In the genomic region with DNA sequence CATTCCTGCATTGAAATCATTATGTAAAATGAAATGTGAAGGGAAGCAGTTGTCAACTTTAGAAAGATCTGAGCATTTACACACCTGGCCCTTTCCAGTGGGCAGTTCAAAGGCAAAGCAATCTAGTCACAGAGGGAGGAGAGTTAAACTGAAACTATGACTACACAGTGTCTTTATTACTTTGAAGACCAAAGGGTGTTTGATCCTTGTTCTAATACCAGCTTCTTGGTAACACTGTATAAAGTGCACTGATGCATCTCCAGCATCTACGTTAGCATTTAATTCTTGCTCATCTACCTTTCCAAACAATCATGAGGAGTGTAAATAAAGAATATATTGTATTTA, we compare ENCODE assay signal across 18 cellular contexts.
DNase-seq lines count a peak whose midpoint lies in the region; ATAC-seq, FAIRE-seq and TF ChIP-seq lines count a peak whose summit lies in the region.
"Had no signal": no experiment of that assay in that cellular context is flagged by ENCODE, and none has a peak within 500 bp of the region (broad histone marks: within the 10 kb centered on the region; RNA-seq: fewer than 3 reads in every experiment).

No MANE protein-coding gene starts in this region.

- H3K9me3 Mint-ChIP-seq in activated CD8-positive, alpha-beta T cell treated with anti-CD3 and anti-CD28 coated beads for 36 hours = no peaks in the 10 kb centered on the region
- no peaks in the 10 kb centered on the region for H3K9me3 Mint-ChIP-seq in activated CD8-positive, alpha-beta T cell treated with anti-CD3 and anti-CD28 coated beads, Interleukin-2, amount 10 ng/mL, durations not matched to agents 7 days and 5 days (ENCODE audit: insufficient read depth)

- peak; percentile 8 for DNase-seq in activated CD8-positive, alpha-beta T cell treated with anti-CD3 and anti-CD28 coated beads for 36 hours
- DNase-seq in activated CD8-positive, alpha-beta T cell treated with anti-CD3 and anti-CD28 coated beads, Interleukin-2, amount 10 ng/mL, durations not matched to agents 7 days and 5 days = no peak
- DNase-seq in HCT116 (ENCODE audit: low read depth, low spot score) (peak; percentile 83), SW480 (ENCODE audit: low spot score) (peak; percentile 96), small intestine (peak; percentile 91), GM19239 (ENCODE audit: insufficient read length, low spot score) (no peak), NCI-H2081 treated with DMSO at 0.1 percent for 48 hours (lab: John Stamatoyannopoulos, UW) (no peak), NCI-H526 treated with DMSO at 0.1 percent for 48 hours (lab: John Stamatoyannopoulos, UW) (no peak)
- DNase-seq: ACHN; activated naive CD4-positive, alpha-beta T cell; effector CD8-positive, alpha-beta T cell; IMR-90; NCI-H1105 treated with DMSO at 0.1 percent for 48 hours; NCI-H226; stimulated activated CD4-positive, alpha-beta T cell treated with anti-CD3 and anti-CD28 coated beads, Interleukin-4, amount 100 ng/mL, for 1 hour had no signal

- no peaks in the 10 kb centered on the region for H3K9me2 ChIP-seq in HCT116 (ENCODE audit: insufficient read depth)

- TF ChIP-seq RAD21 in HCT116 (IDR thresholded peaks at IDR 0.05; ENCODE audit: low read depth) = no peak

- H3K9ac ChIP-seq in HCT116 (ENCODE audit: low read length) = peak overlapping the region; percentile 7

- peaks cover 43 to 70% of the 10 kb centered on the region in 2 experiments for H3K4me1 ChIP-seq in HCT116 (ENCODE audit: control insufficient read depth in 1 of 2, insufficient read depth in 2 of 2, low read length in 2 of 2)
- peaks cover 0 to 2% of the 10 kb centered on the region in 2 donors for H3K4me1 ChIP-seq in small intestine (ENCODE audit: control insufficient read depth in 2 of 2, insufficient read depth in 1 of 2, low read depth in 1 of 2, low read length in 1 of 2)

- H3K4me1 Mint-ChIP-seq in activated CD8-positive, alpha-beta T cell treated with anti-CD3 and anti-CD28 coated beads for 36 hours (ENCODE audit: low read depth) = peaks cover 7% of the 10 kb centered on the region
- no peaks in the 10 kb centered on the region for H3K4me1 Mint-ChIP-seq in activated CD8-positive, alpha-beta T cell treated with anti-CD3 and anti-CD28 coated beads, Interleukin-2, amount 10 ng/mL, durations not matched to agents 7 days and 5 days (ENCODE audit: low read depth)

- H3K4me3 ChIP-seq in HCT116 (replicated peaks in 1 of 2; ENCODE audit: low read depth in 1 of 2, low read length in 2 of 2) (peak overlapping the region; percentile 4 to 11; a peak in 2 of 4 replicates), small intestine (ENCODE audit: low read depth in 1 of 2, low read length in 2 of 2) (no peak overlapping the region)

- no TSS peak for BruUV-seq in HCT116 (replicated peaks; lab: Mats Ljungman, UMichigan)

- peaks cover 6% of the 10 kb centered on the region for H3K27me3 Mint-ChIP-seq in activated CD8-positive, alpha-beta T cell treated with anti-CD3 and anti-CD28 coated beads for 36 hours
- peaks cover 6% of the 10 kb centered on the region for H3K27me3 Mint-ChIP-seq in activated CD8-positive, alpha-beta T cell treated with anti-CD3 and anti-CD28 coated beads, Interleukin-2, amount 10 ng/mL, durations not matched to agents 7 days and 5 days (ENCODE audit: low read depth)

- H3K36me3 Mint-ChIP-seq in activated CD8-positive, alpha-beta T cell treated with anti-CD3 and anti-CD28 coated beads for 36 hours (ENCODE audit: low read depth) = no peaks in the 10 kb centered on the region
- no peaks in the 10 kb centered on the region for H3K36me3 Mint-ChIP-seq in activated CD8-positive, alpha-beta T cell treated with anti-CD3 and anti-CD28 coated beads, Interleukin-2, amount 10 ng/mL, durations not matched to agents 7 days and 5 days (ENCODE audit: low read depth)

- H3K27ac ChIP-seq in HCT116 (ENCODE audit: low read depth, low read length) (peak overlapping the region; percentile 51), small intestine (ENCODE audit: low read depth in 1 of 2, low read length in 1 of 2) (peak overlapping the region; percentile 36 to 65)

- H3K4me3 Mint-ChIP-seq in activated CD8-positive, alpha-beta T cell treated with anti-CD3 and anti-CD28 coated beads for 36 hours = no peak overlapping the region
- no peak overlapping the region for H3K4me3 Mint-ChIP-seq in activated CD8-positive, alpha-beta T cell treated with anti-CD3 and anti-CD28 coated beads, Interleukin-2, amount 10 ng/mL, durations not matched to agents 7 days and 5 days

- H3K27me3 ChIP-seq in HCT116 (ENCODE audit: insufficient read depth, low read length) (no peaks in the 10 kb centered on the region), small intestine (ENCODE audit: control insufficient read depth in 2 of 2, insufficient read depth in 2 of 2, low read length in 2 of 2) (no peaks in the 10 kb centered on the region)

- intact Hi-C loops in activated CD8-positive, alpha-beta T cell treated with anti-CD3 and anti-CD28 coated beads for 36 hours (cut with micrococcal nuclease) = no loop called here
- intact Hi-C loops in HCT116 (cut with micrococcal nuclease) = no loop called here

- no peaks in the 10 kb centered on the region for H3K9me3 ChIP-seq in HCT116 (ENCODE audit: control insufficient read depth in 1 of 2, insufficient read depth in 1 of 2, low read depth in 1 of 2, low read length in 2 of 2)
- no peaks in the 10 kb centered on the region for H3K9me3 ChIP-seq in small intestine (ENCODE audit: control insufficient read depth, low read depth)

- no peaks in the 10 kb centered on the region for H3K79me2 ChIP-seq in HCT116 (ENCODE audit: insufficient read depth, low read length)

- ATAC-seq in activated CD8-positive, alpha-beta T cell treated with anti-CD3 and anti-CD28 coated beads for 36 hours = no peak
- no peak for ATAC-seq in activated CD8-positive, alpha-beta T cell treated with anti-CD3 and anti-CD28 coated beads, Interleukin-2, amount 10 ng/mL, durations not matched to agents 7 days and 5 days
- peak; percentile 76 for ATAC-seq in HCT116
- ATAC-seq: sciatic nerve had no signal

- H3K27ac Mint-ChIP-seq in activated CD8-positive, alpha-beta T cell treated with anti-CD3 and anti-CD28 coated beads for 36 hours = no peak overlapping the region
- H3K27ac Mint-ChIP-seq in activated CD8-positive, alpha-beta T cell treated with anti-CD3 and anti-CD28 coated beads, Interleukin-2, amount 10 ng/mL, durations not matched to agents 7 days and 5 days = no peak overlapping the region

- no peak for TF ChIP-seq CTCF in activated CD8-positive, alpha-beta T cell treated with anti-CD3 and anti-CD28 coated beads for 36 hours (IDR thresholded peaks at IDR 0.05)
- no peak for TF ChIP-seq CTCF in HCT116 (IDR thresholded peaks at IDR 0.05 in 2 of 3, conservative IDR thresholded peaks at IDR 0.05 in 1 of 3; ENCODE audit: borderline replicate concordance in 1 of 3, insufficient read depth in 1 of 3, low read depth in 2 of 3, low read length in 2 of 3)

- no peak for FAIRE-seq in small intestine (lab: Jason Lieb, UNC)
- FAIRE-seq in GM19239 (lab: Jason Lieb, UNC) = no peak
- FAIRE-seq: bronchial epithelial cell, TTC549 had no signal

- WGBS in small intestine, 3 donors = 6 to 33% (median 32%) methylated on average over 1 of the region's 1 CpG

- peak overlapping the region; percentile 61 for H3K4me2 ChIP-seq in HCT116 (ENCODE audit: low read length)

- no peaks in the 10 kb centered on the region for H4K20me1 ChIP-seq in HCT116 (ENCODE audit: insufficient read depth)

- CTCF ChIA-PET in activated CD8-positive, alpha-beta T cell treated with anti-CD3 and anti-CD28 coated beads for 36 hours (lab: Charles Lee) = no interaction called here
- CTCF ChIA-PET in activated CD8-positive, alpha-beta T cell treated with anti-CD3 and anti-CD28 coated beads, Interleukin-2, amount 10 ng/mL, durations not matched to agents 7 days and 5 days (lab: Charles Lee) = no interaction called here
- CTCF ChIA-PET in HCT116 (lab: Charles Lee) = interaction anchor here (0.8 kb wide), 1 partner anchor 56 kb away, joined by 3 read pairs; no protein-coding TSS in a partner anchor

- TF ChIP-seq POLR2A in HCT116 (IDR thresholded peaks at IDR 0.05; ENCODE audit: borderline replicate concordance, extremely low read depth, insufficient read depth, insufficient read length) = no peak

- H3K36me3 ChIP-seq in HCT116 (ENCODE audit: control insufficient read depth in 1 of 2, insufficient read depth in 2 of 2, low read length in 2 of 2) (no peaks in the 10 kb centered on the region), small intestine (ENCODE audit: control insufficient read depth in 2 of 2, insufficient read depth in 2 of 2, low read length in 2 of 2) (no peaks in the 10 kb centered on the region)

- RAD21 ChIA-PET in HCT116 (lab: Charles Lee; ENCODE audit: low non-redundant PET in 1 of 2, low total read pairs in 2 of 2, uncharacterized antibody in 2 of 2, unreplicated experiment in 2 of 2) = no interaction called here

- H2AFZ ChIP-seq in HCT116 (ENCODE audit: low read depth, low read length, poor library complexity, severe bottlenecking) = peak overlapping the region; percentile 50

- POLR2A ChIA-PET in activated CD8-positive, alpha-beta T cell treated with anti-CD3 and anti-CD28 coated beads for 36 hours (lab: Charles Lee) = no interaction called here
- POLR2A ChIA-PET in activated CD8-positive, alpha-beta T cell treated with anti-CD3 and anti-CD28 coated beads, Interleukin-2, amount 10 ng/mL, durations not matched to agents 7 days and 5 days (lab: Charles Lee) = no interaction called here
- POLR2A ChIA-PET in HCT116 (lab: Charles Lee) = no interaction called here

TF ChIP-seq in HCT116, 20 proteins besides CTCF, POLR2A, EP300 and RAD21 (continues in another document):
- TF ChIP-seq SP1 (IDR thresholded peaks at IDR 0.05; ENCODE audit: low read depth) = peak; percentile 82
- no peak for TF ChIP-seq EZH2phosphoT487 (IDR thresholded peaks at IDR 0.05; ENCODE audit: borderline replicate concordance)
- TF ChIP-seq JUND (IDR thresholded peaks at IDR 0.05) = peak; percentile 85
- TF ChIP-seq YY1 (IDR thresholded peaks at IDR 0.05; ENCODE audit: extremely low read depth, insufficient replicate concordance, low read depth, low read length) = no peak
- peak; percentile 65 for TF ChIP-seq FOSL1 (IDR thresholded peaks at IDR 0.05; ENCODE audit: low read depth)
- peak; percentile 57; the same call in 1 of the 2 replicates for TF ChIP-seq SIN3A (IDR thresholded peaks at IDR 0.05; ENCODE audit: low read depth)
- TF ChIP-seq CBX3 (IDR thresholded peaks at IDR 0.05; ENCODE audit: low read depth) = no peak; the same call in 1 of the 2 replicates
- no peak for TF ChIP-seq SRF (IDR thresholded peaks at IDR 0.05; ENCODE audit: low read depth)
- no peak for TF ChIP-seq EZH2 (IDR thresholded peaks at IDR 0.05)

Comparison
In these comparisons a context has a peak if more than half of its experiments do, and no peak if none do; other contexts are left out.
1. DNase-seq: peak in activated CD8-positive, alpha-beta T cell treated with anti-CD3 and anti-CD28 coated beads for 36 hours (single experiment), HCT116 (single experiment), SW480 (single experiment) and small intestine (single experiment); none in activated CD8-positive, alpha-beta T cell treated with anti-CD3 and anti-CD28 coated beads, Interleukin-2, amount 10 ng/mL, durations not matched to agents 7 days and 5 days (single experiment), GM19239 (single experiment), NCI-H2081 treated with DMSO at 0.1 percent for 48 hours (single experiment) and NCI-H526 treated with DMSO at 0.1 percent for 48 hours (single experiment).
2. H3K4me3 ChIP-seq: peak in HCT116 (2 of 2); none in small intestine (0 of 2).